15 cellular contexts compared by ENCODE assay signal in the genomic region with DNA sequence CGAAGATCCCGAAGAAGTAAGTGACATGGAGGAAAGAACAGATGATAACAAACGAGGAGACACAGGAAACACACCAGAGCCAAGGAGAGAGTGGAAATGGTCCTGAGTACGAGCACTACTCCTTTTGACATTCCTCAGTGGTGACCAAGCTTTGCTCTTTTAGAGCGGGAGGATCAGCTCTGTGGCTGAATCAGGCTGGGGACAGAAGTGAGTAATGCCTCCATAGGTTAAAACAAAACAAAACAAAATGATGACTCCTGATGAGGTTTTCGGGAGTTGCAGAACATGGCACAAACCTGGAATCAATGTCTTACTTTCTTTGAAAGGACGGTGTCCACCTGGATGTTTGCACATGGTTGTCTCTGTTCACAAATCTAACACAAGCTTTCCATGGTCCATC. TPM values are rescaled to one million over a fixed set of nuclear protein-coding genes. Genes with fewer than 3 reads are reported as not detected.
DNase-seq lines count a peak whose midpoint lies in the region; ATAC-seq and TF ChIP-seq lines count a peak whose summit lies in the region.
"Had no signal": no experiment of that assay in that cellular context is flagged by ENCODE, and none has a peak within 500 bp of the region (broad histone marks: within the 10 kb centered on the region; RNA-seq: fewer than 3 reads in every experiment).

No MANE protein-coding gene starts in this region.

- ATAC-seq in Panc1 = peak; percentile 89
- ATAC-seq in HG03196 (IDR thresholded peaks at IDR 0.05; ENCODE audit: unreplicated experiment) = no peak
- ATAC-seq in sciatic nerve = no peak
- ATAC-seq: left colon, natural killer cell had no signal

- DNase-seq in ELR (ENCODE audit: low read depth) = peak; percentile 96
- DNase-seq in Panc1 (ENCODE audit: low read depth, low spot score) = peak; percentile 84
- DNase-seq in epithelial cell of esophagus (ENCODE audit: low read depth) = peak; percentile 92
- peak; percentile 59 for DNase-seq in non-pigmented ciliary epithelial cell (ENCODE audit: low read depth)
- DNase-seq in DMS 273 (lab: John Stamatoyannopoulos, UW; ENCODE audit: unreplicated experiment) = no peak
- no peak for DNase-seq in head of caudate nucleus
- DNase-seq in sciatic nerve (ENCODE audit: low spot score) = no peak
- DNase-seq: activated CD4-positive, alpha-beta T cell treated with anti-CD3 and anti-CD28 coated beads, Interleukin-2, amount 50 U/mL, for 4 hours; activated effector memory CD4-positive, alpha-beta T cell treated with Interleukin-2 at 50 U/mL for 16 hours; left colon; natural killer cell; NCI-H2227 treated with DMSO at 0.1 percent for 48 hours; testis had no signal

- in situ Hi-C loops in Panc1 (cut with HindIII; ENCODE audit: low pct_unique_long_range_greater_than_20kb, low sequenced_read_pairs) = no loop called here

- no peaks in the 10 kb centered on the region for H3K36me3 ChIP-seq in Panc1 (ENCODE audit: control insufficient read depth, insufficient read depth, low read length)

- H3K4me3 ChIP-seq in Panc1 (ENCODE audit: low read depth in 2 of 2, low read length in 2 of 2) (no peak overlapping the region), epithelial cell of esophagus (ENCODE audit: low read length) (no peak overlapping the region)
- H3K4me3 ChIP-seq: skin epidermis, testis had no signal

- TF ChIP-seq CTCF in Panc1 (IDR thresholded peaks at IDR 0.05) (no peak), epithelial cell of esophagus (IDR thresholded peaks at IDR 0.05; ENCODE audit: insufficient read depth, low read depth, low read length, missing control alignments) (no peak)

- peaks cover 4% of the 10 kb centered on the region; the same call in 1 of the 2 replicates for H3K4me1 ChIP-seq in Panc1 (ENCODE audit: control insufficient read depth, insufficient read depth, low read length)
- H3K4me1 ChIP-seq: testis had no signal

- CTCF ChIA-PET in Panc1 (lab: Charles Lee) = no interaction called here

- H3K9me3 ChIP-seq in Panc1 (ENCODE audit: control insufficient read depth, insufficient read depth, low read depth, low read length) = no peaks in the 10 kb centered on the region
- H3K9me3 ChIP-seq: testis had no signal

- no peak overlapping the region for H3K27ac ChIP-seq in Panc1 (ENCODE audit: low read length)
- H3K27ac ChIP-seq: skin epidermis, testis had no signal

- intact Hi-C loops in Panc1 (cut with micrococcal nuclease; ENCODE audit: unreplicated experiment) = no loop called here
- intact Hi-C loops in head of caudate nucleus (cut with DNase I) = no loop called here
- intact Hi-C loops in sciatic nerve (cut with DNase I) = no loop called here

- POLR2A ChIA-PET in Panc1 (lab: Charles Lee) = no interaction called here

- BruUV-seq in Panc1 (replicated peaks; lab: Mats Ljungman, UMichigan) = no TSS peak

- H3K27me3 ChIP-seq in Panc1 (ENCODE audit: control insufficient read depth, insufficient read depth, low read length) = no peaks in the 10 kb centered on the region
- H3K27me3 ChIP-seq: testis had no signal

RNA-seq across cellular contexts. Expression of a gene that starts 30.3 kb away (rescaled TPM):
- total RNA-seq in Panc1 (2021; ENCODE audit: unreplicated experiment) (45.2 TPM), sciatic nerve (53.6 TPM)
- 78.7 TPM for polyA plus RNA-seq in Panc1 (2012; ENCODE audit: insufficient read length)

Comparison
In these comparisons a context has a peak if more than half of its experiments do, and no peak if none do; other contexts are left out.
1. DNase-seq: peak in ELR (single experiment), Panc1 (single experiment), epithelial cell of esophagus (single experiment) and non-pigmented ciliary epithelial cell (single experiment); none in DMS 273 (single experiment), head of caudate nucleus (0 of 42) and sciatic nerve (single experiment).